In the genomic region with DNA sequence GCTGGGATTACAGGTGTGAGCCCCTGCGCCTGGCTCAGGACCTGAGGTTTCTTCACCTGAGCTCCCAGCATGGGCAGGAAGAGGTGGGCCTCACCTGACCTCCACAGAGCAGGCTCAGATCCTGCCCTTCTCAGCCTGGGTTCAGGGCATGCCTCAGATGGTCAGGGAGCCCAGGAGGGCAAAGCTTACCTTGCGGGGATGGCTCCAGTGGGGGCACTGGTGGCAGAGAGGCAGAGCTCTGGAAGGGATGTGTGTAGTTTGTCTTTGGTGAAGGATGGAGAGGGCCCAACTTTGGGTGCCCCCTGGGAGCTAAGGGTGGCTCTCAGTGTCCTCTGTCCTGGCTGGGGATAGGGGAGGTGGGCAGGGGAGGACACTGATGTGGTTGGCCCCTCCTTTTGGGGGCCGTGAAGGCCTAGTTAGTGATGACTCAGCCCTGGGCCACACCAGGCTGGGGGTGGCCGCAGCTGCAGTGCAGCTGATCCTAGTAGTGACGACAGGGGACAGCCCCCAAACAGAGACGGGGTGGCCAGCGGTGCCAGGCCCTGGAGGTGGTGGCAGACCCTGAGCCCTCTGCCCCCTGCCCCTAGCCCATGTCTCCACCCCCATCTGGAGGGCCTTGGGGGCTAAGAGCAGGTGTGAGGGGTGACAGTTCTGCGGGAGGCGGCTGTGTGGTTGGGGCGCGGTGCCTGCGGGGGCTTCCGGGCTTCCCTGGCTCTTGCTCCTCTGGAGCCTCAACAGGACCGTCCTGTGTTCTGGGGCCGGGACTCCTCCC, we compare ENCODE assay signal across 6 cellular contexts. TPM values are rescaled to one million over a fixed set of nuclear protein-coding genes. Genes with fewer than 3 reads are reported as not detected.
DNase-seq lines count a peak whose midpoint lies in the region; ATAC-seq and TF ChIP-seq lines count a peak whose summit lies in the region.

No MANE protein-coding gene starts in this region.

- H3K4me3 ChIP-seq in SK-N-MC = no peak overlapping the region
- peak overlapping the region; percentile 3 to 50 for H3K4me3 ChIP-seq in right atrium auricular region
- no peak overlapping the region for H3K4me3 ChIP-seq in Caco-2 (ENCODE audit: low read depth, low read length)

- H3K27me3 ChIP-seq in right atrium auricular region = no peaks in the 10 kb centered on the region
- no peaks in the 10 kb centered on the region for H3K27me3 ChIP-seq in Caco-2 (replicated peaks; ENCODE audit: control insufficient read depth, insufficient read depth, low read length)

- H3K27ac ChIP-seq in SK-N-MC = 0 out of 2 replicates have a peak overlapping the region, but pooled peaks have one; percentile 42
- H3K27ac ChIP-seq in right atrium auricular region = peak overlapping the region; percentile 84 to 85

- no peak for DNase-seq in SK-N-MC (ENCODE audit: low read depth, low spot score)
- DNase-seq in right atrium auricular region (ENCODE audit: low spot score) = no peak
- DNase-seq in Caco-2 = no peak
- no peak for DNase-seq in CD1c-positive myeloid dendritic cell (ENCODE audit: extremely low spot score)
- no peak for DNase-seq in NCI-H345 treated with DMSO at 0.1 percent for 48 hours (lab: John Stamatoyannopoulos, UW; ENCODE audit: unreplicated experiment)

- ATAC-seq in stimulated activated memory B cell treated with anti-CD40 and anti-IgM and Interleukin-4, amounts not matched to agents 10 μg/mL and 1 μg/mL and 100 μg/mL, for 72 hours = peak; percentile 42

- POLR2A ChIA-PET in Caco-2 (lab: Charles Lee) = no interaction called here

- H3K4me3 Mint-ChIP-seq in stimulated activated memory B cell treated with anti-CD40 and anti-IgM and Interleukin-4, amounts not matched to agents 10 μg/mL and 1 μg/mL and 100 μg/mL, for 72 hours = no peak overlapping the region
- H3K4me3 Mint-ChIP-seq in Caco-2 (ENCODE audit: unreplicated experiment) = no peak overlapping the region

- H3K9me3 ChIP-seq in SK-N-MC (ENCODE audit: low read depth, low read length) = no peaks in the 10 kb centered on the region
- H3K9me3 ChIP-seq in right atrium auricular region = no peaks in the 10 kb centered on the region
- H3K9me3 ChIP-seq in Caco-2 = no peaks in the 10 kb centered on the region

- H3K9ac ChIP-seq in SK-N-MC (ENCODE audit: insufficient read length) = no peak overlapping the region

- no peaks in the 10 kb centered on the region for H3K36me3 Mint-ChIP-seq in stimulated activated memory B cell treated with anti-CD40 and anti-IgM and Interleukin-4, amounts not matched to agents 10 μg/mL and 1 μg/mL and 100 μg/mL, for 72 hours
- H3K36me3 Mint-ChIP-seq in Caco-2 (ENCODE audit: insufficient read depth, unreplicated experiment) = no peaks in the 10 kb centered on the region

- peaks cover 51% of the 10 kb centered on the region for H3K27me3 Mint-ChIP-seq in stimulated activated memory B cell treated with anti-CD40 and anti-IgM and Interleukin-4, amounts not matched to agents 10 μg/mL and 1 μg/mL and 100 μg/mL, for 72 hours
- no peaks in the 10 kb centered on the region for H3K27me3 Mint-ChIP-seq in Caco-2 (ENCODE audit: insufficient read depth, unreplicated experiment)

- CTCF ChIA-PET in Caco-2 (lab: Charles Lee) = no interaction called here

- TF ChIP-seq CTCF in right atrium auricular region (IDR thresholded peaks at IDR 0.05) = no peak
- no peak for TF ChIP-seq CTCF in Caco-2 (IDR thresholded peaks at IDR 0.05; ENCODE audit: insufficient read depth in 1 of 2, low read depth in 1 of 2, low read length in 1 of 2, severe bottlenecking in 1 of 2, unreplicated experiment in 1 of 2)

- no TSS peak for BruUV-seq in Caco-2 (replicated peaks; lab: Mats Ljungman, UMichigan)

- H3K36me3 ChIP-seq in SK-N-MC (ENCODE audit: insufficient read depth, low read length) = peaks cover 3% of the 10 kb centered on the region; the same call in 1 of the 2 replicates
- peaks cover 34% of the 10 kb centered on the region for H3K36me3 ChIP-seq in right atrium auricular region
- no peaks in the 10 kb centered on the region; the same call in 1 of the 2 replicates for H3K36me3 ChIP-seq in Caco-2 (ENCODE audit: control insufficient read depth, insufficient read depth, low read length)

- H3K9me3 Mint-ChIP-seq in stimulated activated memory B cell treated with anti-CD40 and anti-IgM and Interleukin-4, amounts not matched to agents 10 μg/mL and 1 μg/mL and 100 μg/mL, for 72 hours = no peaks in the 10 kb centered on the region
- H3K9me3 Mint-ChIP-seq in Caco-2 (ENCODE audit: unreplicated experiment) = no peaks in the 10 kb centered on the region

- no peak overlapping the region for H3K27ac Mint-ChIP-seq in stimulated activated memory B cell treated with anti-CD40 and anti-IgM and Interleukin-4, amounts not matched to agents 10 μg/mL and 1 μg/mL and 100 μg/mL, for 72 hours
- no peak overlapping the region for H3K27ac Mint-ChIP-seq in Caco-2 (ENCODE audit: unreplicated experiment)

- H3K4me1 Mint-ChIP-seq in stimulated activated memory B cell treated with anti-CD40 and anti-IgM and Interleukin-4, amounts not matched to agents 10 μg/mL and 1 μg/mL and 100 μg/mL, for 72 hours = peaks cover 21% of the 10 kb centered on the region
- no peaks in the 10 kb centered on the region for H3K4me1 Mint-ChIP-seq in Caco-2 (ENCODE audit: low read depth, unreplicated experiment)

- H3K4me1 ChIP-seq in right atrium auricular region (peaks cover 0 to 73% of the 10 kb centered on the region in 2 donors), Caco-2 (peaks cover 29% of the 10 kb centered on the region)

- intact Hi-C loops in Caco-2 (cut with micrococcal nuclease; ENCODE audit: unreplicated experiment) = no loop called here

RNA-seq across cellular contexts. Expression of gene NHERF2, which starts 5.8 kb away (rescaled TPM):
- total RNA-seq in right atrium auricular region (100 to 1,000 TPM; 187 to 213 TPM), Caco-2 (2022) (21.8 and 26.6 TPM in 2 replicates)

RNA-seq across cellular contexts. Expression of gene NPW, which starts 12.9 kb away (rescaled TPM):
- total RNA-seq in right atrium auricular region (not detected), Caco-2 (2022) (6.1 and 8.8 TPM in 2 replicates)

RNA-seq across cellular contexts. Expression of gene NTHL1, which starts 15.2 kb away (rescaled TPM):
- total RNA-seq in right atrium auricular region (10 to 100 TPM; 10.3 to 17.7 TPM), Caco-2 (2022) (34.3 and 38.6 TPM in 2 replicates)

RNA-seq across cellular contexts. Expression of gene TSC2, which starts 15.3 kb away (rescaled TPM):
- total RNA-seq in right atrium auricular region (10 to 100 TPM; 42.4 to 43.2 TPM), Caco-2 (2022) (109 and 112 TPM in 2 replicates)

RNA-seq across cellular contexts. Expression of gene ZNF598, which starts 22.9 kb away (rescaled TPM):
- total RNA-seq in right atrium auricular region (10 to 100 TPM; 11.4 to 19.9 TPM), Caco-2 (2022) (43.7 and 50.4 TPM in 2 replicates)

Comparison
In these comparisons a context has a peak if more than half of its experiments do, and no peak if none do; other contexts are left out.
1. H3K4me3 ChIP-seq: peak in right atrium auricular region (2 of 2); none in SK-N-MC (single experiment) and Caco-2 (single experiment).